ENCODE assay signal across 9 cellular contexts in the genomic region with DNA sequence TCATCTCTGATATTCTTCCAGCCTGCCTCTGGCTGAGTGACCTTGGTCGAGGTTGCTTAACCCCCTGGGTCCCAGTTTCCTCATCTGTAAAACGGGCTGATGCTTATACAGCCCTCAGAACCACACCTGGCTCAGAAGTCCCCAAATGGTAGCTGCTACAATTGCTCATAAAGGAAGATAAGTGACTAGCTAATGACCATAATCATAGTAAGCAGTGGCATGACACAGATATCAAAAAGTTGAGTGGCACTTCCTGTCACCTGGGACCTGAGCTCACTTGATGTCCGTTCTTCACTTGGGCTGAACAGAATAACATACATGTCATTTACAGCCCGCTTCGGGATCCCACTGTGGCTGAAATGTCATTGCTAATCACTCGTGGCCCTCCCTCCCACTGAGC. TPM values are rescaled to one million over a fixed set of nuclear protein-coding genes. Genes with fewer than 3 reads are reported as not detected.
A peak's percentile ranks its signal among the peaks of the same experiment; 100 is the strongest.
DNase-seq lines count a peak whose midpoint lies in the region; ATAC-seq and TF ChIP-seq lines count a peak whose summit lies in the region.
"Had no signal": no experiment of that assay in that cellular context is flagged by ENCODE, and none has a peak within 500 bp of the region (broad histone marks: within the 10 kb centered on the region; RNA-seq: fewer than 3 reads in every experiment).

No MANE protein-coding gene starts in this region.

- TF ChIP-seq CTCF in left lung (IDR thresholded peaks at IDR 0.05): no peak

- peaks cover 44% of the 10 kb centered on the region for H3K4me1 Mint-ChIP-seq in activated T-cell treated with anti-CD3 and anti-CD28 coated beads, Interleukin-2, amount 50 U/mL, for 24 hours (ENCODE audit: low read depth)
- peaks cover 24% of the 10 kb centered on the region for H3K4me1 Mint-ChIP-seq in activated naive CD8-positive, alpha-beta T cell treated with anti-CD3 and anti-CD28 coated beads for 36 hours

- H3K9me3 ChIP-seq in left lung: no peaks in the 10 kb centered on the region

- ATAC-seq in left lung: no peak
- no peak for ATAC-seq in HG02884 (IDR thresholded peaks at IDR 0.05; ENCODE audit: unreplicated experiment)
- ATAC-seq in HG02938 (IDR thresholded peaks at IDR 0.05; ENCODE audit: unreplicated experiment): no peak

- no peaks in the 10 kb centered on the region for H3K9me3 Mint-ChIP-seq in activated T-cell treated with anti-CD3 and anti-CD28 coated beads, Interleukin-2, amount 50 U/mL, for 24 hours
- H3K9me3 Mint-ChIP-seq in activated naive CD8-positive, alpha-beta T cell treated with anti-CD3 and anti-CD28 coated beads for 36 hours: peaks cover 1% of the 10 kb centered on the region

- no peaks in the 10 kb centered on the region for H3K36me3 ChIP-seq in left lung

- peak overlapping the region; percentile 95 to 98 for H3K27ac ChIP-seq in left lung
- peak overlapping the region; percentile 58 for H3K27ac ChIP-seq in substantia nigra (ENCODE audit: low read depth, low read length, poor library complexity, severe bottlenecking)

- H3K36me3 Mint-ChIP-seq in activated T-cell treated with anti-CD3 and anti-CD28 coated beads, Interleukin-2, amount 50 U/mL, for 24 hours (ENCODE audit: low read depth): peaks cover 35% of the 10 kb centered on the region
- H3K36me3 Mint-ChIP-seq in activated naive CD8-positive, alpha-beta T cell treated with anti-CD3 and anti-CD28 coated beads for 36 hours: peaks cover 33% of the 10 kb centered on the region

- DNase-seq in activated T-cell treated with anti-CD3 and anti-CD28 coated beads, Interleukin-2, amount 50 U/mL, for 24 hours: peak; percentile 31
- no peak for DNase-seq in activated T-cell treated with anti-CD3 and anti-CD28 coated beads, Interleukin-2, amount 50 U/mL, for 1 hour
- DNase-seq in activated naive CD8-positive, alpha-beta T cell treated with anti-CD3 and anti-CD28 coated beads for 36 hours: no peak
- DNase-seq in left lung (no peak), substantia nigra (lab: John Stamatoyannopoulos, UW) (no peak)
- no peak for DNase-seq in activated CD8-positive, alpha-beta memory T cell treated with anti-CD3 and anti-CD28 coated beads, Interleukin-2, amount 50 U/mL, for 48 hours
- DNase-seq: C1 segment of cervical spinal cord had no signal

- peak overlapping the region; percentile 98 for H3K27ac Mint-ChIP-seq in activated T-cell treated with anti-CD3 and anti-CD28 coated beads, Interleukin-2, amount 50 U/mL, for 24 hours
- H3K27ac Mint-ChIP-seq in activated naive CD8-positive, alpha-beta T cell treated with anti-CD3 and anti-CD28 coated beads for 36 hours: peak overlapping the region; percentile 98

- intact Hi-C loops in left lung (cut with DNase I): no loop called here

- H3K27me3 ChIP-seq in left lung: no peaks in the 10 kb centered on the region

- peak overlapping the region; percentile 99 for H3K4me3 Mint-ChIP-seq in activated T-cell treated with anti-CD3 and anti-CD28 coated beads, Interleukin-2, amount 50 U/mL, for 24 hours
- H3K4me3 Mint-ChIP-seq in activated naive CD8-positive, alpha-beta T cell treated with anti-CD3 and anti-CD28 coated beads for 36 hours: peak overlapping the region; percentile 98

- H3K27me3 Mint-ChIP-seq in activated T-cell treated with anti-CD3 and anti-CD28 coated beads, Interleukin-2, amount 50 U/mL, for 24 hours: no peaks in the 10 kb centered on the region
- no peaks in the 10 kb centered on the region for H3K27me3 Mint-ChIP-seq in activated naive CD8-positive, alpha-beta T cell treated with anti-CD3 and anti-CD28 coated beads for 36 hours

- peak overlapping the region; percentile 96 to 99 for H3K4me3 ChIP-seq in left lung

- H3K4me1 ChIP-seq in left lung: peaks cover 10 to 59% of the 10 kb centered on the region in 2 donors

RNA-seq across cellular contexts. Expression of gene MGRN1, which starts 1.8 kb away (rescaled TPM):
- 10 to 100 TPM; 63.7 to 64.3 TPM for total RNA-seq in activated naive CD8-positive, alpha-beta T cell treated with anti-CD3 and anti-CD28 coated beads for 36 hours
- 10 to 100 TPM; 81.6 to 98.1 TPM for total RNA-seq in left lung

RNA-seq across cellular contexts. Expression of gene UBALD1, which starts 11.7 kb away (rescaled TPM):
- total RNA-seq in activated naive CD8-positive, alpha-beta T cell treated with anti-CD3 and anti-CD28 coated beads for 36 hours: 10 to 100 TPM; 21.3 to 25.4 TPM
- total RNA-seq in left lung: 10 to 100 TPM; 26.7 to 27.8 TPM
